Comparison of ENCODE assay signal across 24 cellular contexts in the genomic region with DNA sequence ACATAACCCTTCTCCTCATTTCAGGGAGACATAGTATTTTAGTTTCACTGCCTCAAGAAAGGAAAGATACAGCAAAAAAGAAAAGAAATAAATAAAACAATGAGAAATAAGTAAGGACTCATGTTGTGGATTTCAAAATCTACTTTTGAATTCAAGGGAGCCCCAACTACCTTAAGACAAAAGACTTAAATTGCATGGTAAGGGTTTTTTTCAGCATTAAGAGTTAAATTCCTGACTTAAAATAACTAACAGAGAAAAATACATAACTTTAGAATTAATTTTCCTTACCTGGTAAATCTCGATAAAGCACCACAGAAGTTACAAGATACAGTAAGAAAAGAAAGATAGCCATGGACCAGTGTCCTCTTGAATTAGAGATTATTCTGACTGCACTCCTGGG.
"Had no signal": no experiment of that assay in that cellular context is flagged by ENCODE, and none has a peak within 500 bp of the region (broad histone marks: within the 10 kb centered on the region; RNA-seq: fewer than 3 reads in every experiment).

No MANE protein-coding gene starts in this region.

- H3K27me3 Mint-ChIP-seq: activated B cell treated with CpG ODN at 0.5 μM for 24 hours; activated CD4-positive, alpha-beta T cell treated with anti-CD3 and anti-CD28 coated beads, Interleukin-2, amount 10 ng/mL, durations not matched to agents 24 days and 14 days; activated CD8-positive, alpha-beta memory T cell treated with anti-CD3 and anti-CD28 coated beads, Interleukin-2, amount 10 ng/mL, durations not matched to agents 7 days and 5 days; activated naive CD8-positive, alpha-beta T cell treated with anti-CD3 and anti-CD28 coated beads, Interleukin-2, amount 50 U/mL, for 24 hours; T-cell had no signal

- DNase-seq: activated B cell treated with CpG ODN at 0.5 μM for 24 hours; activated CD4-positive, alpha-beta T cell treated with anti-CD3 and anti-CD28 coated beads for 1 hour; activated CD4-positive, alpha-beta T cell treated with anti-CD3 and anti-CD28 coated beads, Interleukin-2, amount 10 ng/mL, durations not matched to agents 24 days and 14 days; activated CD4-positive, alpha-beta T cell treated with anti-CD3 and anti-CD28 coated beads, Interleukin-2, amount 50 U/mL, for 48 hours; activated CD8-positive, alpha-beta memory T cell treated with anti-CD3 and anti-CD28 coated beads, Interleukin-2, amount 10 ng/mL, durations not matched to agents 7 days and 5 days; activated effector memory CD4-positive, alpha-beta T cell treated with anti-CD3 and anti-CD28 coated beads, Interleukin-2, amount 50 U/mL, for 16 hours; activated naive CD4-positive, alpha-beta T cell treated with Interleukin-2 at 50 U/mL for 16 hours; activated naive CD8-positive, alpha-beta T cell treated with anti-CD3 and anti-CD28 coated beads, Interleukin-2, amount 50 U/mL, for 24 hours; activated T-cell treated with anti-CD3 and anti-CD28 coated beads, Interleukin-2, amount 50 U/mL, for 4 hours; amygdala; KG1; NCI-H1048; NCI-H1417; NCI-H1930; NCI-H2107; NCI-H345; NCI-H510A treated with DMSO at 0.1 percent for 48 hours; SHP77 treated with DMSO at 0.1 percent for 48 hours; T-cell; T-helper 2 cell; T1000 had no signal

- ATAC-seq: activated CD8-positive, alpha-beta memory T cell treated with anti-CD3 and anti-CD28 coated beads, Interleukin-2, amount 10 ng/mL, durations not matched to agents 7 days and 5 days; activated naive CD4-positive, alpha-beta T cell treated with anti-CD3 and anti-CD28 coated beads, Interleukin-2, amount 50 U/mL, for 72 hours; activated naive CD8-positive, alpha-beta T cell treated with anti-CD3 and anti-CD28 coated beads, Interleukin-2, amount 50 U/mL, for 24 hours; activated T-cell treated with anti-CD3 and anti-CD28 coated beads, Interleukin-2, amount 50 U/mL, for 4 hours; T-cell had no signal

- H3K27ac ChIP-seq: brain microvascular endothelial cell, cardiac muscle cell had no signal

- H3K4me3 ChIP-seq: cardiac muscle cell had no signal

- H3K27me3 ChIP-seq: brain microvascular endothelial cell, cardiac muscle cell had no signal

- H3K36me3 Mint-ChIP-seq: activated CD8-positive, alpha-beta memory T cell treated with anti-CD3 and anti-CD28 coated beads, Interleukin-2, amount 10 ng/mL, durations not matched to agents 7 days and 5 days; activated naive CD4-positive, alpha-beta T cell treated with anti-CD3 and anti-CD28 coated beads, Interleukin-2, amount 50 U/mL, for 72 hours; T-cell had no signal

- H3K27ac Mint-ChIP-seq: activated B cell treated with CpG ODN at 0.5 μM for 24 hours; activated CD8-positive, alpha-beta memory T cell treated with anti-CD3 and anti-CD28 coated beads, Interleukin-2, amount 10 ng/mL, durations not matched to agents 7 days and 5 days; activated naive CD4-positive, alpha-beta T cell treated with anti-CD3 and anti-CD28 coated beads, Interleukin-2, amount 50 U/mL, for 72 hours; activated naive CD8-positive, alpha-beta T cell treated with anti-CD3 and anti-CD28 coated beads, Interleukin-2, amount 50 U/mL, for 24 hours; T-cell had no signal

- H3K4me3 Mint-ChIP-seq: activated B cell treated with CpG ODN at 0.5 μM for 24 hours; activated CD4-positive, alpha-beta T cell treated with anti-CD3 and anti-CD28 coated beads, Interleukin-2, amount 10 ng/mL, durations not matched to agents 24 days and 14 days; activated CD8-positive, alpha-beta memory T cell treated with anti-CD3 and anti-CD28 coated beads, Interleukin-2, amount 10 ng/mL, durations not matched to agents 7 days and 5 days; activated naive CD8-positive, alpha-beta T cell treated with anti-CD3 and anti-CD28 coated beads, Interleukin-2, amount 50 U/mL, for 24 hours; activated T-cell treated with anti-CD3 and anti-CD28 coated beads, Interleukin-2, amount 50 U/mL, for 4 hours; T-cell had no signal

- H3K36me3 ChIP-seq: brain microvascular endothelial cell, cardiac muscle cell had no signal

- H3K4me1 Mint-ChIP-seq: activated B cell treated with CpG ODN at 0.5 μM for 24 hours; activated CD4-positive, alpha-beta T cell treated with anti-CD3 and anti-CD28 coated beads, Interleukin-2, amount 10 ng/mL, durations not matched to agents 24 days and 14 days; activated CD8-positive, alpha-beta memory T cell treated with anti-CD3 and anti-CD28 coated beads, Interleukin-2, amount 10 ng/mL, durations not matched to agents 7 days and 5 days; activated naive CD8-positive, alpha-beta T cell treated with anti-CD3 and anti-CD28 coated beads, Interleukin-2, amount 50 U/mL, for 24 hours; T-cell had no signal

- H3K9me3 Mint-ChIP-seq: activated B cell treated with CpG ODN at 0.5 μM for 24 hours; activated CD4-positive, alpha-beta T cell treated with anti-CD3 and anti-CD28 coated beads, Interleukin-2, amount 10 ng/mL, durations not matched to agents 24 days and 14 days; activated naive CD8-positive, alpha-beta T cell treated with anti-CD3 and anti-CD28 coated beads, Interleukin-2, amount 50 U/mL, for 24 hours had no signal
